18 cellular contexts compared by ENCODE assay signal in the genomic region with DNA sequence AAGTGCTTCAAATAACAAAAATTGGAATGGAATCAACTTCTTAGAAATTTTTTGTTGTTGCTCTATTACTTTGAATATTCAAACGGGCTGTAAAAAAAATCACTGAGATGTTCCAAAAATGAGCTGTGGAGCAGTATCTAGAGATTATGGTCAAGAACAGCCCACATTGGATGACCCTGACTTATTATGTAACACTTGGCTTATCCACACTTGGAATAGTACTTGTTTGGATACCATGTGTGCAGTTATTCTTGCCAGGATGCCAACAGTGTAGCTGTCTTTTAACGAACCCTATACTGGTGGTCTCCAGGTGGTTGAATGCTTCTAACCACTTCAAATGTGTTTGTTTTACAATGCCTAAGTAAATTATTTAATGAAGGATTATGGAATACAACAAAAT.
A peak's percentile ranks its signal among the peaks of the same experiment; 100 is the strongest.
DNase-seq lines count a peak whose midpoint lies in the region; ATAC-seq and TF ChIP-seq lines count a peak whose summit lies in the region.
"Had no signal": no experiment of that assay in that cellular context is flagged by ENCODE, and none has a peak within 500 bp of the region (broad histone marks: within the 10 kb centered on the region; RNA-seq: fewer than 3 reads in every experiment).

No MANE protein-coding gene starts in this region.

- peak overlapping the region in 1 of 2 donors; percentile 27 for H3K27ac ChIP-seq in right atrium auricular region
- H3K27ac ChIP-seq: A549 had no signal

- no peaks in the 10 kb centered on the region for H3K36me3 ChIP-seq in right atrium auricular region
- H3K36me3 ChIP-seq: MG63 had no signal

- intact Hi-C loops in Right ventricle myocardium superior (cut with DNase I) = no loop called here

- no peaks in the 10 kb centered on the region for H3K27me3 ChIP-seq in right atrium auricular region
- H3K27me3 ChIP-seq: MG63 had no signal

- TF ChIP-seq CTCF in right atrium auricular region (IDR thresholded peaks at IDR 0.05) (no peak), fibroblast of mammary gland (conservative IDR thresholded peaks at IDR 0.05; ENCODE audit: control insufficient read depth, insufficient read depth, low read depth, low read length) (no peak)

- ATAC-seq in Right ventricle myocardium superior (ENCODE audit: poor library complexity) (peak; percentile 95), SK-N-SH treated with all-trans-retinoic acid at 6 μM for 48 hours (no peak), HG03565 (IDR thresholded peaks at IDR 0.05; ENCODE audit: unreplicated experiment) (no peak)
- ATAC-seq: A549 had no signal

- H3K4me3 ChIP-seq in right atrium auricular region = no peak overlapping the region
- H3K4me3 ChIP-seq in fibroblast of mammary gland (ENCODE audit: control insufficient read depth, low read depth, low read length) = no peak overlapping the region
- H3K4me3 ChIP-seq: A549, MG63 had no signal

- no peaks in the 10 kb centered on the region for H3K9me3 ChIP-seq in right atrium auricular region
- H3K9me3 ChIP-seq: A549, MG63 had no signal

- peaks cover 0 to 31% of the 10 kb centered on the region in 2 donors for H3K4me1 ChIP-seq in right atrium auricular region
- H3K4me1 ChIP-seq: A549 had no signal

- DNase-seq in Right ventricle myocardium superior = no peak
- no peak for DNase-seq in right atrium auricular region (ENCODE audit: low spot score)
- peak; percentile 21 for DNase-seq in NCI-H446 treated with DMSO at 0.1 percent for 48 hours (lab: John Stamatoyannopoulos, UW)
- DNase-seq in fibroblast of mammary gland (ENCODE audit: low read depth) = peak; percentile 33
- DNase-seq in retina = no peak
- DNase-seq: AML-193; CD4-positive, CD25-positive, alpha-beta regulatory T cell; DND-41; GF-D8; GOT3; MG63; NCI-H1092 treated with DMSO at 0.1 percent for 48 hours; NCI-H1694; NCI-H2107; NCI-H748 treated with DMSO at 0.1 percent for 48 hours had no signal

TF ChIP-seq in SK-N-SH treated with all-trans-retinoic acid at 6 μM for 48 hours, 23 proteins besides CTCF, POLR2A, EP300 and RAD21:
- no peak for TF ChIP-seq ESRRG (CRISPR knock-in tag; IDR thresholded peaks at IDR 0.05)
- TF ChIP-seq GLIS3 (CRISPR knock-in tag; IDR thresholded peaks at IDR 0.05) = no peak
- TF ChIP-seq, protein P1, sequence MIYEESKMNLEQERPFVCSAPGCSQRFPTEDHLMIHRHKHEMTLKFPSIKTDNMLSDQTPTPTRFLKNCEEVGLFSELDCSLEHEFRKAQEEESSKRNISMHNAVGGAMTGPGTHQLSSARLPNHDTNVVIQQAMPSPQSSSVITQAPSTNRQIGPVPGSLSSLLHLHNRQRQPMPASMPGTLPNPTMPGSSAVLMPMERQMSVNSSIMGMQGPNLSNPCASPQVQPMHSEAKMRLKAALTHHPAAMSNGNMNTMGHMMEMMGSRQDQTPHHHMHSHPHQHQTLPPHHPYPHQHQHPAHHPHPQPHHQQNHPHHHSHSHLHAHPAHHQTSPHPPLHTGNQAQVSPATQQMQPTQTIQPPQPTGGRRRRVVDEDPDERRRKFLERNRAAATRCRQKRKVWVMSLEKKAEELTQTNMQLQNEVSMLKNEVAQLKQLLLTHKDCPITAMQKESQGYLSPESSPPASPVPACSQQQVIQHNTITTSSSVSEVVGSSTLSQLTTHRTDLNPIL (CRISPR knock-in tag; IDR thresholded peaks at IDR 0.05; ENCODE audit: low read depth) = no peak
- no peak for TF ChIP-seq PPARA (CRISPR knock-in tag; IDR thresholded peaks at IDR 0.05; ENCODE audit: borderline replicate concordance)
TF ChIP-seq in SK-N-SH treated with all-trans-retinoic acid at 6 μM for 48 hours: peak in this region for 0.

Comparison
In these comparisons a context has a peak if more than half of its experiments do, and no peak if none do; other contexts are left out.
1. DNase-seq: peak in NCI-H446 treated with DMSO at 0.1 percent for 48 hours (single experiment) and fibroblast of mammary gland (single experiment); none in Right ventricle myocardium superior (single experiment), right atrium auricular region (single experiment) and retina (single experiment).